In the genomic region with DNA sequence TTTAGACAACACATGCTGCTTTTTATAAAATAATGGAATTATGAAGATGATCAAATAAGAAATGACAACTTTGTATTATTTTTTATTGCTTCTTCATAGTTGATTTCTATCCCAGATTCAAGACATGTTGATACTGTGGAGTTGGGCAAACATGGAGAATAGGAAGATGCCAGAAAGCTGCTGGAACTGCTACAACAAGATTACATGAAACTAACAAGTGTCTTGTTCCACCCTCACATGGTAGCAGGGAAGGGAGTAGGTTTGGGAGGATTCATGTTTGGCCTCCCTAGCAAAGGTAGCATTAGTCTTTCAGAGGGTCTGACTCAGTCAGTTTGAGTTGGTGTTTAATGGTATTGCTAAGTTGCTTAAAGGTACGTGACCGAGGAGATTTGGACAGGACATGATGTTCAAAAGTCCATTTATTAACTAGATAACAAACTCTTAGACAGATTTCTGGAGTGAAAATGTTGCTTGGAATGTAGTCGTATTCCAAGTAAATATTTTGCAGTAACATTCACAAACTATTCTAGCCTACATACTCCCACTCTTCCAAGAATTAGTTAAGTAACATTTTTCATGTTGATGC, we compare ENCODE assay signal across 21 cellular contexts. TPM values are rescaled to one million over a fixed set of nuclear protein-coding genes. Genes with fewer than 3 reads are reported as not detected.
DNase-seq lines count a peak whose midpoint lies in the region; ATAC-seq, FAIRE-seq and TF ChIP-seq lines count a peak whose summit lies in the region.
"Had no signal": no experiment of that assay in that cellular context is flagged by ENCODE, and none has a peak within 500 bp of the region (broad histone marks: within the 10 kb centered on the region; RNA-seq: fewer than 3 reads in every experiment).

No MANE protein-coding gene starts in this region.

- H3K4me1 ChIP-seq in GM23248 (ENCODE audit: insufficient read depth) (peaks cover 24% of the 10 kb centered on the region), astrocyte (ENCODE audit: insufficient read depth, low read length) (no peaks in the 10 kb centered on the region), gastroesophageal sphincter (no peaks in the 10 kb centered on the region), small intestine (ENCODE audit: control insufficient read depth in 2 of 2, insufficient read depth in 1 of 2, low read depth in 1 of 2, low read length in 1 of 2) (peaks cover 0 to 9% of the 10 kb centered on the region in 2 donors)
- H3K4me1 ChIP-seq: BLaER1 had no signal

- 0 to 5% methylated on average over 3 of the region's 3 CpGs for WGBS in GM23248 (ENCODE audit: low coverage in 1 of 2, low lambda C conversion rate in 2 of 2, missing lambda C conversion rate in 2 of 2), 2 experiments
- 16 to 47% methylated on average over 3 of the region's 3 CpGs for WGBS in gastroesophageal sphincter (ENCODE audit: low coverage in 1 of 2), 2 donors
- WGBS in small intestine, 3 donors: 23 to 63% (median 36%) methylated on average over 3 of the region's 3 CpGs

- H3K4me1 Mint-ChIP-seq in astrocyte (ENCODE audit: low read depth, unreplicated experiment): peaks cover 4% of the 10 kb centered on the region
- H3K4me1 Mint-ChIP-seq: IgD-negative memory B cell had no signal

- H3K27ac ChIP-seq in GM23248 (peak overlapping the region; percentile 28), astrocyte (ENCODE audit: low read depth, low read length) (no peak overlapping the region), gastroesophageal sphincter (no peak overlapping the region), small intestine (ENCODE audit: low read depth in 1 of 2, low read length in 1 of 2) (peak overlapping the region in 1 of 2 donors; percentile 76)
- H3K27ac ChIP-seq: BLaER1 had no signal

- no peak overlapping the region for H2AFZ ChIP-seq in GM23248
- no peak overlapping the region for H2AFZ ChIP-seq in astrocyte (ENCODE audit: low read depth, low read length)

- no peaks in the 10 kb centered on the region for H3K36me3 Mint-ChIP-seq in astrocyte (ENCODE audit: low read depth, unreplicated experiment)
- H3K36me3 Mint-ChIP-seq: CD8-positive, alpha-beta T cell; IgD-negative memory B cell had no signal

- no peak overlapping the region for H3K27ac Mint-ChIP-seq in astrocyte (ENCODE audit: unreplicated experiment)
- H3K27ac Mint-ChIP-seq: CD8-positive, alpha-beta T cell; IgD-negative memory B cell had no signal

- H3K4me2 ChIP-seq in GM23248 (ENCODE audit: unreplicated experiment): peak overlapping the region; percentile 13
- no peak overlapping the region for H3K4me2 ChIP-seq in astrocyte (ENCODE audit: low read length)
- H3K4me2 ChIP-seq: BLaER1 had no signal

- H3K36me3 ChIP-seq in GM23248 (ENCODE audit: low read depth) (no peaks in the 10 kb centered on the region), astrocyte (ENCODE audit: insufficient read depth, low read length) (no peaks in the 10 kb centered on the region), gastroesophageal sphincter (no peaks in the 10 kb centered on the region), small intestine (ENCODE audit: control insufficient read depth in 2 of 2, insufficient read depth in 2 of 2, low read length in 2 of 2) (no peaks in the 10 kb centered on the region)
- H3K36me3 ChIP-seq: BLaER1 had no signal

- H3K27me3 ChIP-seq in GM23248 (replicated peaks; ENCODE audit: insufficient read depth): no peaks in the 10 kb centered on the region
- no peaks in the 10 kb centered on the region for H3K27me3 ChIP-seq in astrocyte (ENCODE audit: insufficient read depth, low read length)
- H3K27me3 ChIP-seq in gastroesophageal sphincter: no peaks in the 10 kb centered on the region
- no peaks in the 10 kb centered on the region for H3K27me3 ChIP-seq in small intestine (ENCODE audit: control insufficient read depth in 2 of 2, insufficient read depth in 2 of 2, low read length in 2 of 2)
- H3K27me3 ChIP-seq: BLaER1 had no signal

- no peaks in the 10 kb centered on the region for H3K9me3 ChIP-seq in GM23248 (ENCODE audit: low read depth)
- no peaks in the 10 kb centered on the region for H3K9me3 ChIP-seq in astrocyte (ENCODE audit: insufficient read depth, low read depth, low read length)
- H3K9me3 ChIP-seq in gastroesophageal sphincter: no peaks in the 10 kb centered on the region
- H3K9me3 ChIP-seq in small intestine (ENCODE audit: control insufficient read depth, low read depth): no peaks in the 10 kb centered on the region
- H3K9me3 ChIP-seq: BLaER1 had no signal

- peak; percentile 88 for ATAC-seq in gastroesophageal sphincter
- no peak for ATAC-seq in HG02798 (IDR thresholded peaks at IDR 0.05; ENCODE audit: poor library complexity, unreplicated experiment)
- ATAC-seq: CD8-positive, alpha-beta T cell had no signal

- TF ChIP-seq POLR2A in gastroesophageal sphincter (IDR thresholded peaks at IDR 0.05): no peak

- H3K79me2 ChIP-seq in GM23248 (ENCODE audit: insufficient read depth) (no peaks in the 10 kb centered on the region), astrocyte (ENCODE audit: insufficient read depth, low read length) (no peaks in the 10 kb centered on the region)

- H3F3A ChIP-seq in GM23248 (ENCODE audit: insufficient read depth): peaks cover 27% of the 10 kb centered on the region

- in situ Hi-C loops in GM23248 (cut with MboI): no loop called here
- in situ Hi-C loops in GM13976 (cut with MboI; ENCODE audit: low sequenced_read_pairs, unreplicated experiment): no loop called here

- H3K9me2 ChIP-seq in GM23248 (ENCODE audit: insufficient read depth): no peaks in the 10 kb centered on the region

- TF ChIP-seq CTCF in astrocyte (IDR thresholded peaks at IDR 0.05; ENCODE audit: insufficient read depth, low read depth, low read length): no peak
- TF ChIP-seq CTCF in gastroesophageal sphincter (IDR thresholded peaks at IDR 0.05): no peak
- TF ChIP-seq CTCF in GM13976 (IDR thresholded peaks at IDR 0.05; ENCODE audit: borderline replicate concordance, control extremely low read depth, extremely low read depth, insufficient read depth, missing control alignments): no peak

- H3K9me3 Mint-ChIP-seq in astrocyte (ENCODE audit: unreplicated experiment): no peaks in the 10 kb centered on the region
- H3K9me3 Mint-ChIP-seq: CD8-positive, alpha-beta T cell; IgD-negative memory B cell had no signal

- FAIRE-seq in astrocyte (lab: Jason Lieb, UNC) (no peak), small intestine (lab: Jason Lieb, UNC) (no peak)

- no peak overlapping the region for H3K9ac ChIP-seq in GM23248
- no peak overlapping the region for H3K9ac ChIP-seq in astrocyte (ENCODE audit: low read length)
- H3K9ac ChIP-seq: BLaER1 had no signal

- H3K4me3 ChIP-seq in GM23248 (no peak overlapping the region), astrocyte (ENCODE audit: insufficient read depth, low read depth, low read length) (no peak overlapping the region), gastroesophageal sphincter (no peak overlapping the region), small intestine (ENCODE audit: low read depth in 1 of 2, low read length in 2 of 2) (no peak overlapping the region)
- H3K4me3 ChIP-seq: BLaER1 had no signal

- H3K4me3 Mint-ChIP-seq in astrocyte (ENCODE audit: unreplicated experiment): no peak overlapping the region
- H3K4me3 Mint-ChIP-seq: CD8-positive, alpha-beta T cell; IgD-negative memory B cell had no signal

- no peaks in the 10 kb centered on the region for H4K20me1 ChIP-seq in GM23248 (ENCODE audit: insufficient read depth)
- no peaks in the 10 kb centered on the region for H4K20me1 ChIP-seq in astrocyte (ENCODE audit: insufficient read depth, low read length)
- H4K20me1 ChIP-seq: BLaER1 had no signal

- no peaks in the 10 kb centered on the region for H3K27me3 Mint-ChIP-seq in astrocyte (ENCODE audit: low read depth, unreplicated experiment)

- DNase-seq in GM23248: peak; percentile 60
- DNase-seq in astrocyte (ENCODE audit: low read depth): peak; percentile 46
- DNase-seq in small intestine: peak; percentile 60
- DNase-seq in NCI-H748 (lab: John Stamatoyannopoulos, UW; ENCODE audit: unreplicated experiment): no peak
- DNase-seq in GM13976 (ENCODE audit: low spot score): no peak
- DNase-seq: CD8-positive, alpha-beta T cell; DMS79; NCI-H1105 treated with DMSO at 0.1 percent for 48 hours; NCI-H1694 treated with DMSO at 0.1 percent for 48 hours; NCI-H345; NCI-H526 treated with DMSO at 0.1 percent for 48 hours; NK-92 treated with Interleukin-12 subunit alpha and Interleukin-12 subunit beta, amount 100 ng/mL, for 24 hours; SHP77 treated with DMSO at 0.1 percent for 48 hours had no signal

- TF ChIP-seq EP300 in gastroesophageal sphincter (IDR thresholded peaks at IDR 0.05): no peak

RNA-seq across cellular contexts. Expression of a gene that starts 33.1 kb away (rescaled TPM):
- 6.1 and 11.5 TPM in 2 replicates for total RNA-seq in GM23248 (2014; rRNA removed; shearing (Covaris generic))
- polyA plus RNA-seq in GM23248 (2016; fragmentation: Nextera tagmentation; extraction: Ambion mirVana): 9.2 and 11.5 TPM in 2 replicates
- 7.2 and 11.1 TPM in 2 replicates for total RNA-seq in astrocyte
- total RNA-seq in gastroesophageal sphincter: under 1 TPM in 1 of 4 donors, not detected in 3; 0.35 TPM
- 100 to 1,000 TPM in 2 of 3 donors, 10 to 100 TPM in 1; 58.9 to 179 (median 155) TPM for polyA plus RNA-seq in small intestine
- total RNA-seq: CD8-positive, alpha-beta T cell; HT1080; LHCN-M2; OCI-LY7 had no signal
- polyA plus RNA-seq: AG04450, IgD-negative memory B cell had no signal

Comparison
In these comparisons a context has a peak if more than half of its experiments do, and no peak if none do; other contexts are left out.
1. DNase-seq: peak in GM23248 (single experiment), astrocyte (single experiment) and small intestine (single experiment); none in NCI-H748 (single experiment) and GM13976 (single experiment).